In the genomic region with DNA sequence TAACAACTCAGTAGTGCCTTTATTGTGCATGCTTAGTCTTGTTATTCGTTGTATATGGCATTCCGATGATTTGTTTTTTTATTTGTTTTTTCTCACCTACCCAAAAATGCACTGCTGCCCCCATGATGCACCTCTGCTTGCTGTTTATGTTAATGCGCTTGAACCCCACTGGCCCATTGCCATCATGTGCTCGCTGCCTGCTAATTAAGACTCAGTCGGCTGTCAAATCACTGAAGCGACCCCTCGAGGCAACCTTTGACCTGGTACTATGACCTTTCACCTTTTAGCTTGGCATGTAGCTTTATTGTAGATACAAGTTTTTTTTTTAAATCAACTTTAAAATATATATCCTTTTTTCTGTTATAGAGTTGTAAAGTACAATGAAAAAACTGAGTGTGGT, we compare ENCODE assay signal across 17 cellular contexts.
A peak's percentile ranks its signal among the peaks of the same experiment; 100 is the strongest.
DNase-seq lines count a peak whose midpoint lies in the region; FAIRE-seq and TF ChIP-seq lines count a peak whose summit lies in the region.
"Had no signal": no experiment of that assay in that cellular context is flagged by ENCODE, and none has a peak within 500 bp of the region (broad histone marks: within the 10 kb centered on the region; RNA-seq: fewer than 3 reads in every experiment).

No MANE protein-coding gene starts in this region.

- H3K9ac ChIP-seq in astrocyte (ENCODE audit: low read length) = no peak overlapping the region

- peaks cover 40% of the 10 kb centered on the region for H3K36me3 ChIP-seq in CD4-positive, alpha-beta memory T cell (ENCODE audit: insufficient read depth, low read length)
- H3K36me3 ChIP-seq in astrocyte (ENCODE audit: insufficient read depth, low read length) (peaks cover 23% of the 10 kb centered on the region), ovary (no peaks in the 10 kb centered on the region), thyroid gland (no peaks in the 10 kb centered on the region)

- H3K27ac ChIP-seq in CD4-positive, alpha-beta memory T cell (ENCODE audit: low read depth, low read length) = no peak overlapping the region
- no peak overlapping the region for H3K27ac ChIP-seq in astrocyte (ENCODE audit: low read depth, low read length)
- no peak overlapping the region for H3K27ac ChIP-seq in ovary
- no peak overlapping the region for H3K27ac ChIP-seq in thyroid gland
- H3K27ac ChIP-seq: SJSA1 had no signal

- H3K4me1 ChIP-seq in CD4-positive, alpha-beta memory T cell (ENCODE audit: insufficient read depth, low read length) = peaks cover 86% of the 10 kb centered on the region
- H3K4me1 ChIP-seq in astrocyte (ENCODE audit: insufficient read depth, low read length) (peaks cover 8% of the 10 kb centered on the region), ovary (ENCODE audit: insufficient read depth) (no peaks in the 10 kb centered on the region), thyroid gland (peaks cover 4 to 7% of the 10 kb centered on the region in 2 donors)
- H3K4me1 ChIP-seq: SJSA1 had no signal

- 64 to 73% (median 67%) methylated on average over 7 of the region's 7 CpGs for WGBS in ovary, 3 donors
- 78 to 81% methylated on average over 7 of the region's 7 CpGs for WGBS in thyroid gland, 2 donors

- H2AFZ ChIP-seq in astrocyte (ENCODE audit: low read depth, low read length) = no peak overlapping the region

- H3K79me2 ChIP-seq in astrocyte (ENCODE audit: insufficient read depth, low read length) = peaks cover 60% of the 10 kb centered on the region

- CTCF ChIA-PET in CD4-positive, alpha-beta memory T cell (lab: Charles Lee; ENCODE audit: partially characterized antibody) = interaction anchor here (0.8 to 10.7 kb wide), 6 partner anchors 11 to 374 kb away, joined by 3 to 126 read pairs (median 4); no protein-coding TSS in a partner anchor

- peaks cover 41% of the 10 kb centered on the region for H4K20me1 ChIP-seq in astrocyte (ENCODE audit: insufficient read depth, low read length)

- peaks cover 46% of the 10 kb centered on the region for H3K36me3 Mint-ChIP-seq in T-helper 2 cell treated with Interferon-gamma antibody and Interleukin-4, amounts not matched to agents 5 μg/mL and 100 μg/mL, for 36 hours (ENCODE audit: low read depth)
- H3K36me3 Mint-ChIP-seq in CD4-positive, alpha-beta memory T cell = peaks cover 41 to 68% of the 10 kb centered on the region in 2 donors
- peaks cover 10% of the 10 kb centered on the region for H3K36me3 Mint-ChIP-seq in astrocyte (ENCODE audit: low read depth, unreplicated experiment)

- H3K27me3 Mint-ChIP-seq in T-helper 2 cell treated with Interferon-gamma antibody and Interleukin-4, amounts not matched to agents 5 μg/mL and 100 μg/mL, for 36 hours (ENCODE audit: low read depth) = no peaks in the 10 kb centered on the region
- H3K27me3 Mint-ChIP-seq in CD4-positive, alpha-beta memory T cell = no peaks in the 10 kb centered on the region
- H3K27me3 Mint-ChIP-seq in astrocyte (ENCODE audit: low read depth, unreplicated experiment) = no peaks in the 10 kb centered on the region

- H3K27me3 ChIP-seq in CD4-positive, alpha-beta memory T cell (ENCODE audit: insufficient read depth, low read length) = no peaks in the 10 kb centered on the region
- no peaks in the 10 kb centered on the region for H3K27me3 ChIP-seq in astrocyte (ENCODE audit: insufficient read depth, low read length)
- H3K27me3 ChIP-seq in ovary = no peaks in the 10 kb centered on the region
- H3K27me3 ChIP-seq in thyroid gland = no peaks in the 10 kb centered on the region
- H3K27me3 ChIP-seq: BE2C, SJSA1 had no signal

- FAIRE-seq in astrocyte (lab: Jason Lieb, UNC) = no peak
- FAIRE-seq: bronchial epithelial cell, G401.6 had no signal

- no peak for TF ChIP-seq EP300 in ovary (IDR thresholded peaks at IDR 0.05)

- intact Hi-C loops in CD4-positive, alpha-beta memory T cell (cut with micrococcal nuclease) = loop anchor here (10.0 kb wide), 1 partner anchor 142 kb away; no protein-coding TSS in a partner anchor
- intact Hi-C loops in ovary (cut with DNase I) = loop anchor here in 1 of 4 donors (10.0 kb wide), 1 partner anchor 182 kb away; the partner anchor contains the start of gene MBNL1
- intact Hi-C loops in thyroid gland (cut with DNase I) = loop anchor here (10.0 kb wide), 1 partner anchor 182 kb away; the partner anchor contains the start of gene MBNL1

- H3K9me3 ChIP-seq in CD4-positive, alpha-beta memory T cell (ENCODE audit: control insufficient read depth in 1 of 2, low read length in 2 of 2) = no peaks in the 10 kb centered on the region
- H3K9me3 ChIP-seq in astrocyte (ENCODE audit: insufficient read depth, low read depth, low read length) (no peaks in the 10 kb centered on the region), ovary (no peaks in the 10 kb centered on the region), thyroid gland (no peaks in the 10 kb centered on the region)
- H3K9me3 ChIP-seq: BE2C, SJSA1 had no signal

- peaks cover 30% of the 10 kb centered on the region for H3K4me1 Mint-ChIP-seq in T-helper 2 cell treated with Interferon-gamma antibody and Interleukin-4, amounts not matched to agents 5 μg/mL and 100 μg/mL, for 36 hours (ENCODE audit: low read depth)
- H3K4me1 Mint-ChIP-seq in CD4-positive, alpha-beta memory T cell = peaks cover 41 to 73% (median 55%) of the 10 kb centered on the region in 4 donors
- peaks cover 32% of the 10 kb centered on the region for H3K4me1 Mint-ChIP-seq in astrocyte (ENCODE audit: low read depth, unreplicated experiment)

- TF ChIP-seq POLR2A in ovary (IDR thresholded peaks at IDR 0.05) (no peak), thyroid gland (IDR thresholded peaks at IDR 0.05) (no peak)

- POLR2A ChIA-PET in CD4-positive, alpha-beta memory T cell (lab: Charles Lee; ENCODE audit: partially characterized antibody) = interaction anchor here (0.6 to 1.1 kb wide), 4 partner anchors 123 to 1902 kb away, joined by 3 read pairs; no protein-coding TSS in a partner anchor

- H3K9me3 Mint-ChIP-seq in T-helper 2 cell treated with Interferon-gamma antibody and Interleukin-4, amounts not matched to agents 5 μg/mL and 100 μg/mL, for 36 hours = no peaks in the 10 kb centered on the region
- peaks cover 0 to 4% (median 0%) of the 10 kb centered on the region in 8 donors for H3K9me3 Mint-ChIP-seq in CD4-positive, alpha-beta memory T cell
- H3K9me3 Mint-ChIP-seq in astrocyte (ENCODE audit: unreplicated experiment) = no peaks in the 10 kb centered on the region

- no peak overlapping the region for H3K4me3 Mint-ChIP-seq in T-helper 2 cell treated with Interferon-gamma antibody and Interleukin-4, amounts not matched to agents 5 μg/mL and 100 μg/mL, for 36 hours
- peak overlapping the region in 2 of 8 donors; percentile 32 to 40 for H3K4me3 Mint-ChIP-seq in CD4-positive, alpha-beta memory T cell
- H3K4me3 Mint-ChIP-seq in astrocyte (ENCODE audit: unreplicated experiment) = no peak overlapping the region

- no peak for DNase-seq in T-helper 2 cell treated with Interferon-gamma antibody and Interleukin-4, amounts not matched to agents 5 μg/mL and 100 μg/mL, for 36 hours (ENCODE audit: low spot score)
- DNase-seq in T-helper 2 cell (no peak), astrocyte (ENCODE audit: low read depth) (no peak), ovary (peak in 4 of 5 donors; percentile 26 to 47 (median 34)), NCI-H2171 treated with DMSO at 0.1 percent for 48 hours (lab: John Stamatoyannopoulos, UW) (no peak), SIG-M5 (lab: John Stamatoyannopoulos, UW) (no peak), thyroid gland (no peak)
- no peak for DNase-seq in CD4-positive, alpha-beta memory T cell
- DNase-seq: 8988T; activated CD4-positive, CD25-positive, alpha-beta regulatory T cell treated with anti-CD3 and anti-CD28 coated beads, Interleukin-2, amount 50 U/mL, for 72 hours; BE2C; NCI-H1436; OCI-M1; stimulated activated CD4-positive, alpha-beta T cell treated with anti-CD3 and anti-CD28 coated beads, Interleukin-1b, Interleukin-23, amount 100 ng/mL, for 48 hours had no signal

- H3K4me3 ChIP-seq in CD4-positive, alpha-beta memory T cell (ENCODE audit: low read length in 2 of 2) = no peak overlapping the region
- H3K4me3 ChIP-seq in astrocyte (ENCODE audit: insufficient read depth, low read depth, low read length) = no peak overlapping the region
- H3K4me3 ChIP-seq in ovary = no peak overlapping the region
- H3K4me3 ChIP-seq in thyroid gland (replicated peaks in 1 of 3) = no peak overlapping the region
- H3K4me3 ChIP-seq: SJSA1 had no signal

- TF ChIP-seq CTCF in astrocyte (IDR thresholded peaks at IDR 0.05; ENCODE audit: insufficient read depth, low read depth, low read length) = no peak
- TF ChIP-seq CTCF in ovary (IDR thresholded peaks at IDR 0.05) = no peak
- TF ChIP-seq CTCF in thyroid gland (IDR thresholded peaks at IDR 0.05) = no peak

- H3K4me2 ChIP-seq in astrocyte (ENCODE audit: low read length) = no peak overlapping the region

- peak overlapping the region; percentile 34 for H3K27ac Mint-ChIP-seq in T-helper 2 cell treated with Interferon-gamma antibody and Interleukin-4, amounts not matched to agents 5 μg/mL and 100 μg/mL, for 36 hours
- H3K27ac Mint-ChIP-seq in CD4-positive, alpha-beta memory T cell = peak overlapping the region in 6 of 7 donors; percentile 45 to 95 (median 88)
- H3K27ac Mint-ChIP-seq in astrocyte (ENCODE audit: unreplicated experiment) = peak overlapping the region; percentile 85

Comparison
In these comparisons a context has a peak if more than half of its experiments do, and no peak if none do; other contexts are left out.
1. DNase-seq: peak in ovary (4 of 5); none in T-helper 2 cell treated with Interferon-gamma antibody and Interleukin-4, amounts not matched to agents 5 μg/mL and 100 μg/mL, for 36 hours (single experiment), T-helper 2 cell (0 of 5), CD4-positive, alpha-beta memory T cell (0 of 5), astrocyte (single experiment), NCI-H2171 treated with DMSO at 0.1 percent for 48 hours (single experiment), SIG-M5 (single experiment) and thyroid gland (0 of 2).
2. H3K27ac Mint-ChIP-seq: peak in every context shown above with its lines; median percentile 88 in CD4-positive, alpha-beta memory T cell; 85 in astrocyte; 34 in T-helper 2 cell treated with Interferon-gamma antibody and Interleukin-4, amounts not matched to agents 5 μg/mL and 100 μg/mL, for 36 hours.